18 cellular contexts compared by ENCODE assay signal in the genomic region with DNA sequence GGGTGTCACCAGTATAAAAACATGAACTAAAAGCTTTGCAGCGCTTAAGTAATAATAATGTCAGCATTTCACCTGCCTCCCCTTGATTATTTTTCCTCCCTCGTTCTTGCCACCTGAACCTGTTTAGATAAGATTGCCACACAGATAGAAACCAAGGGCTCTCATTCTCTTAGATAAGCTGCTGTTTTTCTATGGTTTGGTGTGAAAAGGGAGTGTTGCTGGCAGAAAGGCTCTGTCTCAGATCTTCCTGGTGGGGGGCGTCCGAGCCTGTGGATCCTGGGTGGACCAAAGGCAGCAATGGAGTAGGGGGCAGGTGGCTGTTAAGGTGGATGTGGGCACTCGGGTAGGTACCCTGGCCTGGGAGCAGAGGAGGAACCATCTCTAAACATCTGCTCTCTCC.
DNase-seq lines count a peak whose midpoint lies in the region; ATAC-seq and TF ChIP-seq lines count a peak whose summit lies in the region.
"Had no signal": no experiment of that assay in that cellular context is flagged by ENCODE, and none has a peak within 500 bp of the region (broad histone marks: within the 10 kb centered on the region; RNA-seq: fewer than 3 reads in every experiment).

No MANE protein-coding gene starts in this region.

- 24% methylated on average over 5 of the region's 5 CpGs for WGBS in right cardiac atrium
- WGBS in endodermal cell (ENCODE audit: insufficient coverage in 1 of 2, insufficient read length in 1 of 2), 2 experiments: 46% methylated on average over 5 of the region's 5 CpGs; no CpG with 5 or more reads in 1 of the 2 experiments

- H3K27ac Mint-ChIP-seq in endodermal cell: peak overlapping the region; percentile 28
- no peak overlapping the region for H3K27ac Mint-ChIP-seq in activated CD4-positive, alpha-beta T cell treated with anti-CD3 and anti-CD28 coated beads for 36 hours
- H3K27ac Mint-ChIP-seq in CD8-positive, alpha-beta memory T cell: no peak overlapping the region
- H3K27ac Mint-ChIP-seq: CD4-positive, alpha-beta memory T cell; HFFc6 had no signal

- H3K36me3 Mint-ChIP-seq in endodermal cell (ENCODE audit: low read depth): peaks cover 7% of the 10 kb centered on the region
- H3K36me3 Mint-ChIP-seq in activated CD4-positive, alpha-beta T cell treated with anti-CD3 and anti-CD28 coated beads for 36 hours (ENCODE audit: low read depth): no peaks in the 10 kb centered on the region
- no peaks in the 10 kb centered on the region for H3K36me3 Mint-ChIP-seq in CD8-positive, alpha-beta memory T cell
- H3K36me3 Mint-ChIP-seq: CD14-positive monocyte; CD4-positive, alpha-beta memory T cell had no signal

- no peaks in the 10 kb centered on the region for H3K4me1 ChIP-seq in right cardiac atrium (ENCODE audit: control insufficient read depth, insufficient read depth, low read length)
- H3K4me1 ChIP-seq in endodermal cell (ENCODE audit: control insufficient read depth, insufficient read depth, low read length): peaks cover 12% of the 10 kb centered on the region
- H3K4me1 ChIP-seq in CD8-positive, alpha-beta memory T cell (ENCODE audit: insufficient read depth, low read length): no peaks in the 10 kb centered on the region

- POLR2A ChIA-PET in activated CD4-positive, alpha-beta T cell treated with anti-CD3 and anti-CD28 coated beads for 36 hours (lab: Charles Lee): no interaction called here
- POLR2A ChIA-PET in CD8-positive, alpha-beta memory T cell (lab: Charles Lee): no interaction called here

- peaks cover 2% of the 10 kb centered on the region for H3K27me3 ChIP-seq in right cardiac atrium (ENCODE audit: control insufficient read depth, insufficient read depth)
- no peaks in the 10 kb centered on the region for H3K27me3 ChIP-seq in endodermal cell (ENCODE audit: control insufficient read depth, insufficient read depth, low read length, poor library complexity, severe bottlenecking)
- no peaks in the 10 kb centered on the region for H3K27me3 ChIP-seq in CD8-positive, alpha-beta memory T cell (ENCODE audit: insufficient read depth, low read length, poor library complexity, severe bottlenecking)
- H3K27me3 ChIP-seq: BE2C had no signal

- H3K4me3 ChIP-seq in right cardiac atrium (ENCODE audit: low read length) (no peak overlapping the region), endodermal cell (ENCODE audit: low read length) (no peak overlapping the region)
- no peak overlapping the region for H3K4me3 ChIP-seq in CD8-positive, alpha-beta memory T cell (ENCODE audit: low read length)

- peak overlapping the region; percentile 8 for H3K4me3 Mint-ChIP-seq in endodermal cell
- no peak overlapping the region for H3K4me3 Mint-ChIP-seq in activated CD4-positive, alpha-beta T cell treated with anti-CD3 and anti-CD28 coated beads for 36 hours
- H3K4me3 Mint-ChIP-seq in CD8-positive, alpha-beta memory T cell: no peak overlapping the region
- H3K4me3 Mint-ChIP-seq: CD14-positive monocyte; CD4-positive, alpha-beta memory T cell; HFFc6 had no signal

- H3K9me3 ChIP-seq in right cardiac atrium (ENCODE audit: control insufficient read depth, low read length): no peaks in the 10 kb centered on the region
- H3K9me3 ChIP-seq in endodermal cell (ENCODE audit: control insufficient read depth, low read length): peaks cover 43% of the 10 kb centered on the region
- no peaks in the 10 kb centered on the region for H3K9me3 ChIP-seq in CD8-positive, alpha-beta memory T cell (ENCODE audit: low read length)
- H3K9me3 ChIP-seq: BE2C had no signal

- H3K9ac ChIP-seq in endodermal cell (ENCODE audit: extremely low read depth, low read length, poor library complexity, severe bottlenecking): no peak overlapping the region

- no peaks in the 10 kb centered on the region for H3K36me3 ChIP-seq in endodermal cell (ENCODE audit: control insufficient read depth, insufficient read depth, low read length)
- no peaks in the 10 kb centered on the region for H3K36me3 ChIP-seq in CD8-positive, alpha-beta memory T cell (ENCODE audit: insufficient read depth, low read length)
- H3K36me3 ChIP-seq: BE2C had no signal

- CTCF ChIA-PET in activated CD4-positive, alpha-beta T cell treated with anti-CD3 and anti-CD28 coated beads for 36 hours (lab: Charles Lee): interaction anchor here (1.0 to 1.2 kb wide), 2 partner anchors 19 to 22 kb away, joined by 3 to 5 read pairs; no protein-coding TSS in a partner anchor
- CTCF ChIA-PET in CD8-positive, alpha-beta memory T cell (lab: Charles Lee): interaction anchor here (1.8 kb wide), 1 partner anchor 22 kb away, joined by 8 read pairs; no protein-coding TSS in a partner anchor

- no peak for TF ChIP-seq CTCF in endodermal cell (conservative IDR thresholded peaks at IDR 0.05)

- intact Hi-C loops in cardiac septum (cut with DNase I) (no loop called here), right cardiac atrium (cut with DNase I) (no loop called here), posterior vena cava (cut with DNase I) (no loop called here)
- intact Hi-C loops in activated CD4-positive, alpha-beta T cell treated with anti-CD3 and anti-CD28 coated beads for 36 hours (cut with DNase I, micrococcal nuclease): no loop called here

- peak; percentile 0 for DNase-seq in cardiac septum (ENCODE audit: low spot score)
- no peak for DNase-seq in right cardiac atrium
- DNase-seq in endodermal cell: peak; percentile 75
- peak; percentile 18 for DNase-seq in posterior vena cava (ENCODE audit: low spot score)
- DNase-seq in activated CD4-positive, alpha-beta T cell treated with anti-CD3 and anti-CD28 coated beads for 36 hours: no peak
- no peak for DNase-seq in NCI-H1092 treated with DMSO at 0.1 percent for 48 hours (lab: John Stamatoyannopoulos, UW)
- DNase-seq in CD8-positive, alpha-beta memory T cell: no peak
- DNase-seq: ACHN; BE2C; Calu3; CD4-positive, alpha-beta memory T cell; DMS79 treated with DMSO at 0.1 percent for 48 hours; GF-D8; GOT3; H7; HFFc6 had no signal

- peaks cover 42% of the 10 kb centered on the region for H3K9me3 Mint-ChIP-seq in endodermal cell
- peaks cover 3% of the 10 kb centered on the region for H3K9me3 Mint-ChIP-seq in activated CD4-positive, alpha-beta T cell treated with anti-CD3 and anti-CD28 coated beads for 36 hours (ENCODE audit: low read depth)
- H3K9me3 Mint-ChIP-seq in CD8-positive, alpha-beta memory T cell: peaks cover 3 to 11% (median 8%) of the 10 kb centered on the region in 5 donors

- peaks cover 44% of the 10 kb centered on the region for H3K4me1 Mint-ChIP-seq in endodermal cell
- H3K4me1 Mint-ChIP-seq in activated CD4-positive, alpha-beta T cell treated with anti-CD3 and anti-CD28 coated beads for 36 hours: no peaks in the 10 kb centered on the region
- no peaks in the 10 kb centered on the region for H3K4me1 Mint-ChIP-seq in CD8-positive, alpha-beta memory T cell

- no peak for ATAC-seq in right cardiac atrium
- no peak for ATAC-seq in activated CD4-positive, alpha-beta T cell treated with anti-CD3 and anti-CD28 coated beads for 36 hours
- ATAC-seq: HCT116 had no signal

- H3K27ac ChIP-seq in right cardiac atrium (ENCODE audit: low read length) (no peak overlapping the region), endodermal cell (ENCODE audit: low read depth, low read length) (no peak overlapping the region)
- H3K27ac ChIP-seq in CD8-positive, alpha-beta memory T cell (ENCODE audit: low read depth, low read length): no peak overlapping the region

- no peaks in the 10 kb centered on the region for H3K27me3 Mint-ChIP-seq in endodermal cell (ENCODE audit: insufficient read depth)
- H3K27me3 Mint-ChIP-seq in activated CD4-positive, alpha-beta T cell treated with anti-CD3 and anti-CD28 coated beads for 36 hours: peaks cover 32% of the 10 kb centered on the region
- peaks cover 21 to 60% of the 10 kb centered on the region in 2 donors for H3K27me3 Mint-ChIP-seq in CD8-positive, alpha-beta memory T cell

Comparison
In these comparisons a context has a peak if more than half of its experiments do, and no peak if none do; other contexts are left out.
1. DNase-seq: peak in cardiac septum (single experiment), endodermal cell (single experiment) and posterior vena cava (single experiment); none in right cardiac atrium (0 of 3), activated CD4-positive, alpha-beta T cell treated with anti-CD3 and anti-CD28 coated beads for 36 hours (single experiment), NCI-H1092 treated with DMSO at 0.1 percent for 48 hours (single experiment) and CD8-positive, alpha-beta memory T cell (0 of 5).